ENCODE assay signal across 8 cellular contexts in the genomic region with DNA sequence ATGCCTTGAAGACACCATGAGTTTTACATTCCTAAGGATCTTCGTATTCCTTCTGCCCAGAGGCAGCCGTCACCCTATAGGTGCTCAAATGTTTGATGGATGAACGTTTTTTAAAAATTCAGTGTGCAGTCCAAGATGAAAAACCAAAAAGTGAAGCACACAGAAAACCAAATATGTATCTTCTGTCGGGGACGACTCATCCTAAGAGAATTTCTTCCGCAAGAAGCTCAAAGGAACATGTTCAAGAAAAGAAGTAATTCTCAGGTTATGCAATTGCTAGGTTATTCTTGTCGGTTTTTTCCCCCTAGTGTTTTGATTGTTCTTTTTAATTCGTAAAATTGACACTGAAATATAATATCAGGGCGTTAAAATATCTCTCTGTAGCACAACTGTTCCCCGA. TPM values are rescaled to one million over a fixed set of nuclear protein-coding genes. Genes with fewer than 3 reads are reported as not detected.
DNase-seq lines count a peak whose midpoint lies in the region; ATAC-seq and TF ChIP-seq lines count a peak whose summit lies in the region.

No MANE protein-coding gene starts in this region.

- H3K36me3 ChIP-seq in HUES6 (ENCODE audit: control insufficient read depth, insufficient read depth, low read length) (peaks cover 30% of the 10 kb centered on the region), muscle layer of duodenum (ENCODE audit: control insufficient read depth in 1 of 2, insufficient read depth in 2 of 2, low read length in 2 of 2) (peaks cover 5 to 16% of the 10 kb centered on the region in 2 donors)

- intact Hi-C loops in MCF 10A (cut with micrococcal nuclease), result no loop called here

- H3K9ac ChIP-seq in HUES6 (ENCODE audit: low read length), result peak overlapping the region; percentile 91

- H3K27ac ChIP-seq in HUES6 (ENCODE audit: low read depth, low read length) (no peak overlapping the region), muscle layer of duodenum (ENCODE audit: low read length) (peak overlapping the region; percentile 25)

- CTCF ChIA-PET in MCF 10A (lab: Yijun Ruan, JAX), result interaction anchor here (0.6 to 7.7 kb wide), 5 partner anchors 12 to 250 kb away, joined by 3 to 80 read pairs (median 4); no protein-coding TSS in a partner anchor

- peaks cover 4% of the 10 kb centered on the region for H3K4me1 Mint-ChIP-seq in MCF 10A (ENCODE audit: insufficient read depth, unreplicated experiment)

- peaks cover 14% of the 10 kb centered on the region for H3K36me3 Mint-ChIP-seq in MCF 10A (ENCODE audit: insufficient read depth, unreplicated experiment)

- no peak for TF ChIP-seq CTCF in MCF 10A (IDR thresholded peaks at IDR 0.05; ENCODE audit: unreplicated experiment)

- no peak for ATAC-seq in GM21786 (IDR thresholded peaks at IDR 0.05; ENCODE audit: unreplicated experiment)

- H3K9me3 Mint-ChIP-seq in MCF 10A (ENCODE audit: unreplicated experiment), result no peaks in the 10 kb centered on the region

- POLR2A ChIA-PET in MCF 10A (lab: Yijun Ruan, JAX), result interaction anchor here (0.6 to 4.3 kb wide), 13 partner anchors 9 to 201 kb away, joined by 3 to 39 read pairs (median 6); a partner anchor contains a TSS

- H3K4me1 ChIP-seq in HUES6 (ENCODE audit: control insufficient read depth, insufficient read depth, low read length), result peaks cover 12% of the 10 kb centered on the region
- H3K4me1 ChIP-seq in muscle layer of duodenum (ENCODE audit: control insufficient read depth in 1 of 2, insufficient read depth in 2 of 2, low read length in 2 of 2), result peaks cover 0 to 15% of the 10 kb centered on the region in 2 donors

- TSS peak; percentile 48 for BruUV-seq in MCF 10A (replicated peaks; lab: Mats Ljungman, UMichigan)

- H3K4me3 Mint-ChIP-seq in MCF 10A (ENCODE audit: unreplicated experiment), result peak overlapping the region; percentile 81

- H3K27me3 ChIP-seq in HUES6 (ENCODE audit: control insufficient read depth, insufficient read depth, low read length) (no peaks in the 10 kb centered on the region), muscle layer of duodenum (ENCODE audit: low read depth, low read length) (peaks cover 4% of the 10 kb centered on the region)

- H3K9me3 ChIP-seq in HUES6 (ENCODE audit: control insufficient read depth, insufficient read depth, low read depth, low read length) (no peaks in the 10 kb centered on the region), muscle layer of duodenum (ENCODE audit: control insufficient read depth in 1 of 2, low read length in 2 of 2) (no peaks in the 10 kb centered on the region)

- H3K27me3 Mint-ChIP-seq in MCF 10A (ENCODE audit: insufficient read depth, unreplicated experiment), result no peaks in the 10 kb centered on the region

- peak; percentile 55 for DNase-seq in AG08396 (ENCODE audit: low spot score)
- peak; percentile 30 for DNase-seq in MCF 10A (ENCODE audit: unreplicated experiment)
- DNase-seq in NCI-H774 (lab: John Stamatoyannopoulos, UW), result no peak
- DNase-seq in HPDE6-E6E7 (ENCODE audit: extremely low spot score), result no peak
- no peak for DNase-seq in COR-L47 (lab: John Stamatoyannopoulos, UW)

- peak overlapping the region; percentile 43 for H3K27ac Mint-ChIP-seq in MCF 10A (ENCODE audit: low read depth, unreplicated experiment)

- H3K4me3 ChIP-seq in HUES6 (ENCODE audit: low read depth, low read length) (peak overlapping the region; percentile 78), muscle layer of duodenum (ENCODE audit: low read depth in 1 of 2, low read length in 2 of 2) (peak overlapping the region; percentile 81 to 87)

RNA-seq across cellular contexts. Expression of a gene that starts 1.4 kb away (rescaled TPM):
- total RNA-seq in MCF 10A (2022), result 22.4 and 27.7 TPM in 2 replicates

RNA-seq across cellular contexts. Expression of a gene that starts 29.1 kb away (rescaled TPM):
- 626 and 729 TPM in 2 replicates for total RNA-seq in MCF 10A (2022)

Comparison
In these comparisons a context has a peak if more than half of its experiments do, and no peak if none do; other contexts are left out.
1. DNase-seq: peak in AG08396 (single experiment) and MCF 10A (single experiment); none in NCI-H774 (single experiment), HPDE6-E6E7 (single experiment) and COR-L47 (single experiment).